ENCODE assay signal across 8 cellular contexts in the genomic region with DNA sequence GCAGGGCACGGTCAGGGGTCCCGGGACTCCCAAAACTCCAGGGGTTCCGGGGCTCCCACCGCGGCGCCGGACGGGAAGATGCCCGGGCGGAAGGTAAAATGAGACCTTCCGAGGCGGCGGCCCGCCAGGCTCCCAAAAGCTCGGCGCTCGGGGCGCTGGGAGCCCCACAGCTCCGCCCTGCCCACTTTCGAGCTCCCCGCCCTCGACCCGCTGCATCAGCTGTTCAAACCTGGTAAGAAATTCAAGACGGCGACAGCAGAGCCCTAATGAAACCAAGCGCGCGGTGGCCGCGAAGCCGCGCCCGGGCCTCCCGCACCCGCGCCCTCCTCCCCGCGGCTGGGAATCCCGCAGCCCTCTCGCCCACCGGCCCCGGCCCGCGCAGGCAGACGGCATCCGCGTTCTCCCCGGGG. TPM values are rescaled to one million over a fixed set of nuclear protein-coding genes. Genes with fewer than 3 reads are reported as not detected.
DNase-seq lines count a peak whose midpoint lies in the region; ATAC-seq and TF ChIP-seq lines count a peak whose summit lies in the region.

No MANE protein-coding gene starts in this region.

- peaks cover 24% of the 10 kb centered on the region for H3K4me1 ChIP-seq in vagina

- ATAC-seq in natural killer cell treated with Interleukin-12 subunit alpha and Interleukin-12 subunit beta and Interleukin-15 and Interleukin-18, amount 100 ng/mL, for 72 hours: peak; percentile 56 to 59
- no peak for ATAC-seq in GM19023 (IDR thresholded peaks at IDR 0.05; ENCODE audit: unreplicated experiment)

- peaks cover 6% of the 10 kb centered on the region for H3K27me3 ChIP-seq in vagina

- H3K4me3 ChIP-seq in epithelial cell of esophagus (ENCODE audit: low read length) (peak overlapping the region; percentile 93), vagina (peak overlapping the region; percentile 64 to 66)

- DNase-seq in DMS53 (lab: John Stamatoyannopoulos, UW) (peak; percentile 76), DMS53 treated with DMSO at 0.1 percent for 48 hours (lab: John Stamatoyannopoulos, UW; ENCODE audit: unreplicated experiment) (no peak), HuH-7.5 (ENCODE audit: low spot score) (peak; percentile 83), epithelial cell of esophagus (ENCODE audit: low read depth) (peak; percentile 62), vagina (ENCODE audit: extremely low spot score in 2 of 2) (no peak)
- peak; percentile 41 for DNase-seq in activated CD4-positive, alpha-beta T cell treated with anti-CD3 and anti-CD28 coated beads, Interleukin-2, amount 50 U/mL, for 1 hour
- DNase-seq in natural killer cell treated with Interleukin-12 subunit alpha and Interleukin-12 subunit beta and Interleukin-15 and Interleukin-18, amount 100 ng/mL, for 72 hours (ENCODE audit: low spot score): no peak

- H3K27ac Mint-ChIP-seq in natural killer cell treated with Interleukin-12 subunit alpha and Interleukin-12 subunit beta and Interleukin-15 and Interleukin-18, amount 100 ng/mL, for 72 hours: no peak overlapping the region

- peak overlapping the region; percentile 71 for H3K4me3 Mint-ChIP-seq in natural killer cell treated with Interleukin-12 subunit alpha and Interleukin-12 subunit beta and Interleukin-15 and Interleukin-18, amount 100 ng/mL, for 72 hours

- H3K27ac ChIP-seq in vagina: no peak overlapping the region

- H3K36me3 Mint-ChIP-seq in natural killer cell treated with Interleukin-12 subunit alpha and Interleukin-12 subunit beta and Interleukin-15 and Interleukin-18, amount 100 ng/mL, for 72 hours: no peaks in the 10 kb centered on the region

- no peaks in the 10 kb centered on the region for H3K36me3 ChIP-seq in vagina

- intact Hi-C loops in vagina (cut with DNase I): no loop called here

- peaks cover 27 to 32% of the 10 kb centered on the region in 2 donors for H3K27me3 Mint-ChIP-seq in natural killer cell treated with Interleukin-12 subunit alpha and Interleukin-12 subunit beta and Interleukin-15 and Interleukin-18, amount 100 ng/mL, for 72 hours

- no peaks in the 10 kb centered on the region for H3K9me3 Mint-ChIP-seq in natural killer cell treated with Interleukin-12 subunit alpha and Interleukin-12 subunit beta and Interleukin-15 and Interleukin-18, amount 100 ng/mL, for 72 hours

- no peaks in the 10 kb centered on the region for H3K9me3 ChIP-seq in vagina

- peaks cover 7% of the 10 kb centered on the region in 2 donors for H3K4me1 Mint-ChIP-seq in natural killer cell treated with Interleukin-12 subunit alpha and Interleukin-12 subunit beta and Interleukin-15 and Interleukin-18, amount 100 ng/mL, for 72 hours (ENCODE audit: low read depth in 2 of 2)

- TF ChIP-seq POLR2A in vagina (IDR thresholded peaks at IDR 0.05): no peak

- TF ChIP-seq CTCF in epithelial cell of esophagus (IDR thresholded peaks at IDR 0.05; ENCODE audit: insufficient read depth, low read depth, low read length, missing control alignments): no peak
- no peak for TF ChIP-seq CTCF in vagina (IDR thresholded peaks at IDR 0.05)

RNA-seq across cellular contexts. Expression of a gene that starts 0.4 kb away (rescaled TPM):
- 1 to 10 TPM in 1 of 2 donors, under 1 TPM in 1; 0.36 to 1.9 TPM for total RNA-seq in natural killer cell treated with Interleukin-12 subunit alpha and Interleukin-12 subunit beta and Interleukin-15 and Interleukin-18, amount 100 ng/mL, for 72 hours
- 4.9 TPM for total RNA-seq in vagina

RNA-seq across cellular contexts. Expression of a gene that starts 29.3 kb away (rescaled TPM):
- 10 to 100 TPM; 94.3 to 94.7 TPM for total RNA-seq in natural killer cell treated with Interleukin-12 subunit alpha and Interleukin-12 subunit beta and Interleukin-15 and Interleukin-18, amount 100 ng/mL, for 72 hours
- total RNA-seq in vagina: 52.5 TPM

RNA-seq across cellular contexts. Expression of a gene that starts 34.1 kb away (rescaled TPM):
- 10 to 100 TPM; 78.5 to 87.1 TPM for total RNA-seq in natural killer cell treated with Interleukin-12 subunit alpha and Interleukin-12 subunit beta and Interleukin-15 and Interleukin-18, amount 100 ng/mL, for 72 hours
- 61.4 TPM for total RNA-seq in vagina

Comparison
In these comparisons a context has a peak if more than half of its experiments do, and no peak if none do; other contexts are left out.
1. DNase-seq: peak in DMS53 (single experiment), HuH-7.5 (single experiment), activated CD4-positive, alpha-beta T cell treated with anti-CD3 and anti-CD28 coated beads, Interleukin-2, amount 50 U/mL, for 1 hour (single experiment) and epithelial cell of esophagus (single experiment); none in DMS53 treated with DMSO at 0.1 percent for 48 hours (single experiment), natural killer cell treated with Interleukin-12 subunit alpha and Interleukin-12 subunit beta and Interleukin-15 and Interleukin-18, amount 100 ng/mL, for 72 hours (single experiment) and vagina (0 of 2).